Comparison of ENCODE assay signal across 32 cellular contexts in genomic region chr20:46955601-46956556, GRCh38.
DNase-seq lines count a peak whose midpoint lies in the region; ATAC-seq, FAIRE-seq and TF ChIP-seq lines count a peak whose summit lies in the region.
"Had no signal": no experiment of that assay in that cellular context is flagged by ENCODE, and none has a peak within 500 bp of the region (broad histone marks: within the 10 kb centered on the region; RNA-seq: fewer than 3 reads in every experiment).

No MANE protein-coding gene starts in this region.

- TF ChIP-seq EP300 in HepG2 (IDR thresholded peaks at IDR 0.05; ENCODE audit: low read depth in 2 of 2, low read length in 2 of 2) (no peak), HepG2 (CRISPR knock-in tag; IDR thresholded peaks at IDR 0.05; ENCODE audit: borderline replicate concordance) (no peak)

- no peaks in the 10 kb centered on the region for H3K4me1 ChIP-seq in HepG2 (ENCODE audit: insufficient read depth, low read length)
- no peaks in the 10 kb centered on the region for H3K4me1 ChIP-seq in right lobe of liver
- peaks cover 54% of the 10 kb centered on the region for H3K4me1 ChIP-seq in SJSA1 (replicated peaks)
- H3K4me1 ChIP-seq: left ventricle myocardium inferior, testis had no signal

- no peaks in the 10 kb centered on the region for H3K9me3 ChIP-seq in HepG2 (ENCODE audit: low read length)
- H3K9me3 ChIP-seq in right lobe of liver, result no peaks in the 10 kb centered on the region
- H3K9me3 ChIP-seq in SJSA1 (replicated peaks), result no peaks in the 10 kb centered on the region
- H3K9me3 ChIP-seq: testis had no signal

- CTCF ChIA-PET in HepG2 (lab: Yijun Ruan, JAX; ENCODE audit: low intra/inter-chr PET ratio, low total read pairs), result no interaction called here

- H3K36me3 ChIP-seq in HepG2 (replicated peaks in 1 of 2; ENCODE audit: control insufficient read depth in 1 of 2, insufficient read depth in 2 of 2, low read length in 2 of 2), result no peaks in the 10 kb centered on the region
- H3K36me3 ChIP-seq in right lobe of liver, result no peaks in the 10 kb centered on the region
- no peaks in the 10 kb centered on the region for H3K36me3 ChIP-seq in SJSA1
- H3K36me3 ChIP-seq: left ventricle myocardium inferior, neural progenitor cell had no signal

- ATAC-seq in HepG2 (no peak), right lobe of liver (no peak)
- ATAC-seq: activated CD4-positive, alpha-beta T cell treated with anti-CD3 and anti-CD28 coated beads for 36 hours; activated CD8-positive, alpha-beta T cell treated with anti-CD3 and anti-CD28 coated beads for 36 hours; Right ventricle myocardium inferior had no signal

- TF ChIP-seq POLR2A in HepG2 (IDR thresholded peaks at IDR 0.05; ENCODE audit: insufficient read depth in 1 of 2, low read depth in 2 of 2, low read length in 2 of 2), result no peak
- no peak for TF ChIP-seq POLR2A in right lobe of liver (IDR thresholded peaks at IDR 0.05)

- H3K79me2 ChIP-seq in HepG2 (ENCODE audit: insufficient read depth, low read length), result no peaks in the 10 kb centered on the region

- no peak overlapping the region for H3K27ac ChIP-seq in HepG2 (ENCODE audit: extremely low read length, insufficient read depth, low read length)
- H3K27ac ChIP-seq in right lobe of liver, result no peak overlapping the region
- H3K27ac ChIP-seq in SJSA1, result peak overlapping the region; percentile 91; the same call in 1 of the 2 replicates
- H3K27ac ChIP-seq: left ventricle myocardium inferior, neural progenitor cell, parathyroid adenoma, testis had no signal

- POLR2A ChIA-PET in HepG2 (lab: Yijun Ruan, JAX), result no interaction called here

- 2% methylated on average over 2 of the region's 2 CpGs for WGBS in HepG2 (ENCODE audit: low lambda C conversion rate)
- WGBS in right lobe of liver (ENCODE audit: insufficient coverage, low coverage, low lambda C conversion rate, missing lambda C conversion rate), result 63% methylated on average over 2 of the region's 2 CpGs

- TF ChIP-seq CTCF in HepG2 (CRISPR knock-in tag; IDR thresholded peaks at IDR 0.05) (no peak), right lobe of liver (IDR thresholded peaks at IDR 0.05) (no peak), GM10266 (IDR thresholded peaks at IDR 0.05; ENCODE audit: control insufficient read depth, insufficient read depth, low read depth, missing control alignments) (no peak)

- H3K27me3 ChIP-seq in HepG2 (ENCODE audit: control insufficient read depth in 1 of 2, insufficient read depth in 2 of 2, low read length in 2 of 2) (peaks cover 5 to 37% of the 10 kb centered on the region in 2 experiments; a peak in 3 of 5 replicates), right lobe of liver (no peaks in the 10 kb centered on the region), SJSA1 (replicated peaks) (no peaks in the 10 kb centered on the region)
- H3K27me3 ChIP-seq: neural progenitor cell, testis had no signal

- H2AFZ ChIP-seq in HepG2 (ENCODE audit: low read length), result no peak overlapping the region
- H2AFZ ChIP-seq: neural progenitor cell, parathyroid adenoma had no signal

- intact Hi-C loops in HepG2 (cut with micrococcal nuclease; ENCODE audit: unreplicated experiment), result no loop called here
- intact Hi-C loops in right lobe of liver (cut with DNase I), result no loop called here

- no peak overlapping the region for H3K4me2 ChIP-seq in HepG2 (ENCODE audit: low read depth, low read length)
- H3K4me2 ChIP-seq: neural progenitor cell had no signal

- no peaks in the 10 kb centered on the region for H4K20me1 ChIP-seq in HepG2 (ENCODE audit: insufficient read depth, low read length)

- no peak for DNase-seq in HepG2 (ENCODE audit: low spot score)
- DNase-seq in right lobe of liver, result no peak
- DNase-seq in SJSA1 (ENCODE audit: low read depth in 1 of 2, low spot score in 2 of 2), result no peak
- peak; percentile 26 for DNase-seq in fibroblast of gingiva (ENCODE audit: low read depth)
- no peak for DNase-seq in NK-92 treated with Interleukin-12 subunit alpha and Interleukin-12 subunit beta, amount 100 ng/mL, for 24 hours (lab: John Stamatoyannopoulos, UW)
- no peak for DNase-seq in RKO (ENCODE audit: low spot score)
- DNase-seq in NCI-H2029 treated with DMSO at 0.1 percent for 48 hours (lab: John Stamatoyannopoulos, UW), result no peak
- no peak for DNase-seq in GM10266 (ENCODE audit: extremely low spot score)
- DNase-seq: activated CD4-positive, alpha-beta T cell treated with anti-CD3 and anti-CD28 coated beads for 36 hours; activated CD8-positive, alpha-beta T cell treated with anti-CD3 and anti-CD28 coated beads for 36 hours; activated naive CD4-positive, alpha-beta T cell treated with anti-CD3 and anti-CD28 coated beads, Interleukin-2, amount 10 ng/mL, durations not matched to agents 7 days and 5 days; AML-193; amygdala; CD4-positive, CD25-positive, alpha-beta regulatory T cell; DND-41; H7; islet precursor cell; Karpas-422; left ventricle myocardium inferior; NCI-H1436; NCI-H446; NCI-H748 treated with DMSO at 0.1 percent for 48 hours; retina; small intestine; stimulated activated naive CD4-positive, alpha-beta T cell treated with Interleukin-2 at 50 U/mL for 16 hours; testis had no signal

- in situ Hi-C loops in HepG2 (cut with HindIII; ENCODE audit: extremely low pct_ligation_motif_present, low pct_unique_long_range_greater_than_20kb), result no loop called here

- H3K4me3 ChIP-seq in HepG2 (replicated peaks in 1 of 3; ENCODE audit: insufficient read depth in 1 of 3, low read depth in 2 of 3, low read length in 3 of 3) (no peak overlapping the region), right lobe of liver (no peak overlapping the region), SJSA1 (no peak overlapping the region)
- H3K4me3 ChIP-seq: left ventricle myocardium inferior, neural progenitor cell, testis had no signal

- no peak overlapping the region for H3K9ac ChIP-seq in HepG2 (ENCODE audit: insufficient read depth, low read depth, low read length)
- H3K9ac ChIP-seq: neural progenitor cell, parathyroid adenoma had no signal

- FAIRE-seq in HepG2 (lab: Jason Lieb, UNC), result no peak
- FAIRE-seq: bronchial epithelial cell, D721Med, endothelial cell of umbilical vein, small intestine had no signal

- no peak for TF ChIP-seq RAD21 in HepG2 (CRISPR knock-in tag; IDR thresholded peaks at IDR 0.05)

- no TSS peak for BruUV-seq in HepG2 (replicated peaks; lab: Mats Ljungman, UMichigan)

TF ChIP-seq in HepG2, 621 proteins besides CTCF, POLR2A, EP300 and RAD21 (continues in another document):
- TF ChIP-seq THAP9 (CRISPR knock-in tag; IDR thresholded peaks at IDR 0.05; ENCODE audit: borderline replicate concordance), result no peak
